18 cellular contexts compared by ENCODE assay signal in the genomic region with DNA sequence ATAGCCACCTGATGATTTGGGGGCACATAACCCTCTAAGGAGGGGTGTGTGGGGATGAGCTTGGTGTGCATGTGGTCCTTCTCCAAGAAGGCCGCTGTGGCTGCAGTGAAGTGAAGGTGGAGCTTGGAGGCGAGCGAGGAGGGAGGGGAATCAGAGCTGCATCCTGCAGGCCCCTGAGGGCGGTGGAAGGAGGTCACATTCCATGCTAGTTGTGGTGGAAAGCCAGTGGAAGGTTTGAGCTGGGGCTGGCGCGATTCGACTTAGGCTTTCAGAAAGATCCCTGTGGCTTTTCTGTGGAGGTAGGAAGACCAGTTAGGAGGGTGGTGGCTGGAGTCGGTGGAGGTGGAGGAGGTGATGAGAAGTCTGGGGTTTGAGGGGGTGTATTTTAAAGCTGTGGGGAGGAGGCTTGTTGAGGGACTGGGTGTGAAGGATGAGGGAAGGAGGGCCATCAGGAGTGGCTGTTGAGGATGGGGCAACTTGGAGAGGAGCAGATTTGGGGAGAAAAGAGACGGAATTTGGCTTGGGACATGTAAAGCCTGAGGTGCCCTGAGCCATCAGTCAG.
"Had no signal": no experiment of that assay in that cellular context is flagged by ENCODE, and none has a peak within 500 bp of the region (broad histone marks: within the 10 kb centered on the region; RNA-seq: fewer than 3 reads in every experiment).

No MANE protein-coding gene starts in this region.

- H3K4me3 Mint-ChIP-seq: activated CD4-positive, alpha-beta T cell treated with anti-CD3 and anti-CD28 coated beads for 36 hours; activated CD8-positive, alpha-beta T cell treated with anti-CD3 and anti-CD28 coated beads, Interleukin-2, amount 10 ng/mL, durations not matched to agents 7 days and 5 days; activated naive CD8-positive, alpha-beta T cell; brain; immature natural killer cell; nephron had no signal

- H3K9me3 ChIP-seq: pancreas, tibial artery had no signal

- H3K4me1 ChIP-seq: pancreas had no signal

- DNase-seq: activated CD4-positive, alpha-beta T cell treated with anti-CD3 and anti-CD28 coated beads for 36 hours; activated CD8-positive, alpha-beta memory T cell treated with anti-CD3 and anti-CD28 coated beads, Interleukin-2, amount 50 U/mL, for 48 hours; activated CD8-positive, alpha-beta T cell treated with anti-CD3 and anti-CD28 coated beads, Interleukin-2, amount 10 ng/mL, durations not matched to agents 7 days and 5 days; activated effector memory CD4-positive, alpha-beta T cell treated with anti-CD3 and anti-CD28 coated beads, Interleukin-2, amount 50 U/mL, for 16 hours; amygdala; glutamatergic neuron; immature natural killer cell; left cardiac atrium; stimulated activated CD4-positive, alpha-beta T cell treated with anti-CD3 and anti-CD28 coated beads, Interleukin-15, amount 100 ng/mL, for 24 hours; stimulated activated CD4-positive, alpha-beta T cell treated with anti-CD3 and anti-CD28 coated beads, Interleukin-4, amount 100 ng/mL, for 4 hours; T-helper 9 cell; tibial artery had no signal

- H3K27me3 ChIP-seq: pancreas, tibial artery had no signal

- ATAC-seq: activated CD4-positive, alpha-beta T cell treated with anti-CD3 and anti-CD28 coated beads for 36 hours; activated CD8-positive, alpha-beta T cell treated with anti-CD3 and anti-CD28 coated beads, Interleukin-2, amount 10 ng/mL, durations not matched to agents 7 days and 5 days; esophagus mucosa; left cardiac atrium; pancreas had no signal

- H3K27ac Mint-ChIP-seq: activated CD4-positive, alpha-beta T cell treated with anti-CD3 and anti-CD28 coated beads for 36 hours; activated CD8-positive, alpha-beta T cell treated with anti-CD3 and anti-CD28 coated beads, Interleukin-2, amount 10 ng/mL, durations not matched to agents 7 days and 5 days; activated naive CD8-positive, alpha-beta T cell; nephron had no signal

- H3K27me3 Mint-ChIP-seq: activated CD4-positive, alpha-beta T cell treated with anti-CD3 and anti-CD28 coated beads for 36 hours; activated naive CD8-positive, alpha-beta T cell; brain had no signal

- H3K4me3 ChIP-seq: lung, pancreas, tibial artery had no signal

- H3K27ac ChIP-seq: pancreas, tibial artery had no signal

- H3K36me3 ChIP-seq: pancreas had no signal
